Comparison of ENCODE assay signal across 21 cellular contexts in the genomic region with DNA sequence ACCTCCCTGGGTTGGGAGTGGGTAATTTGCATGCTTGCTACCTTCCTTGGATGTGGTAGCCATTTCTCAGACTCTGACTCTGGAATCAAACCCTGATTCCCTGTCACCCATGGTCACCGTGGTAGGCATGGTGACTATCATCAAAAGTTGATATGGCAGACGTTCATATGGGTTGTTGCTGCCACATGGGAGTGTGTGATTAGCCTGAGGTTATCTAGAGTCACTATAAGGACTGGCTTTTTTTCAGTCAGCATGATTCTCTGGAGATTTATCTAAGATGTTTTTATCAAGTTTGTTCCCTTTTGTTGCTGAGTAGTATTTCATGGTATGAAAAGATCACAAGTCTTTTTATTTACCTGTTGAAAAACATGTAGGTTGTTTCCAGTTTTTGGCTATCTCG.
"Had no signal": no experiment of that assay in that cellular context is flagged by ENCODE, and none has a peak within 500 bp of the region (broad histone marks: within the 10 kb centered on the region; RNA-seq: fewer than 3 reads in every experiment).

No MANE protein-coding gene starts in this region.

- H3K9me3 ChIP-seq: mucosa of descending colon, right lobe of liver had no signal

- H3K27me3 ChIP-seq: brain microvascular endothelial cell, right lobe of liver had no signal

- FAIRE-seq: frontal cortex had no signal

- H3K4me2 ChIP-seq: smooth muscle cell had no signal

- H3K36me3 ChIP-seq: brain microvascular endothelial cell, right lobe of liver, WERI-Rb-1 had no signal

- ATAC-seq: activated CD8-positive, alpha-beta T cell treated with anti-CD3 and anti-CD28 coated beads, Interleukin-2, amount 10 ng/mL, durations not matched to agents 7 days and 5 days; activated naive CD4-positive, alpha-beta T cell treated with anti-CD3 and anti-CD28 coated beads, Interleukin-2, amount 50 U/mL, for 72 hours; esophagus mucosa; left ventricle myocardium superior; mucosa of descending colon; right lobe of liver; stimulated activated memory B cell treated with anti-CD40 and anti-IgM and Interleukin-4, amounts not matched to agents 10 μg/mL and 1 μg/mL and 100 μg/mL, for 72 hours had no signal

- DNase-seq: activated CD4-positive, alpha-beta T cell treated with anti-CD3 and anti-CD28 coated beads for 1 hour; activated CD4-positive, alpha-beta T cell treated with anti-CD3 and anti-CD28 coated beads, Interleukin-2, amount 50 U/mL, for 1 hour; activated CD8-positive, alpha-beta T cell treated with anti-CD3 and anti-CD28 coated beads, Interleukin-2, amount 10 ng/mL, durations not matched to agents 7 days and 5 days; activated gamma-delta T cell treated with Interleukin-2 at 50 U/mL for 16 hours; activated T-cell treated with anti-CD3 and anti-CD28 coated beads, Interleukin-2, amount 50 U/mL, for 1 hour; aorta; brain microvascular endothelial cell; caudate nucleus; effector memory CD4-positive, alpha-beta T cell; hypothalamus; left ventricle myocardium superior; mucosa of descending colon; nucleus accumbens; right lobe of liver; stimulated activated CD4-positive, alpha-beta T cell treated with anti-CD3 and anti-CD28 coated beads, Interleukin-15, amount 100 ng/mL, for 24 hours; WERI-Rb-1 had no signal

- H3K4me3 ChIP-seq: mucosa of descending colon, right lobe of liver, smooth muscle cell had no signal

- H3K27ac ChIP-seq: brain microvascular endothelial cell, right lobe of liver, WERI-Rb-1 had no signal
